Comparison of ENCODE assay signal across 1 cellular context in the genomic region with DNA sequence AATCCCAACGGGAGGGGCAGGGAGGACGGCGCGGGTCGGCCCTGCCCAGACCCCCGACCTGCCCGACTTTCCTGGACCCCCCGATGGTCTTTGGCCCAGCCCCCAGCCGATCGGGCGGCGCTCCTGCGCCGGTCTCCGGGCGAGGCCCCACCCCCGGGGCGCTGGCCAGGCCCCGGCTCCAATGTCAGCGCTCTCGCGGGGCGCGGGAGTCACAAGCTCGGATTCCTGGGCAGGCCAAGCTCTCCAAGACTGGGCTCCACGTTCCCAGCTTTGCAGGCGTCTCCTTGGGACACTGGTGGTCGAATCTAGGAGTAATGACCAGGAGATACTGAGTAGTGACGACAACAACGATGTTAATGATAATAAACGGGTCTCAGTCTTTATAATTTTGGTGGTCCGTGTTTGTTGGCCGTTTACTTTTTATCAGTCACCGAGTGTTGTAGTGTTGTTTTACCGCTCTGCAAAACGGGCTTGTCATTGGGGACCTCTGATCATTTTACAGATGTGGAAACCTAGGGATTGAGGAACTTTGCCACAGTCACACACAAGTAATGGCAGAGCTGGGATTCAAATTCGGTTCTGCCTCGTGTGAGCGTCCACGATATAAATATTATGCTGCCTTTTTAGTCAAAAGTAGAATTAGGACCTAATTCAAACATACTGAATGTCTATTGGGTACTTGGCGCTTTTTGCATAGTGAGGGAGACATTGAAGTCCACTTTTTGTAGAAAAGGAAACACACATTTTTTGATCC.
A peak's percentile ranks its signal among the peaks of the same experiment; 100 is the strongest.
TF ChIP-seq lines count a peak whose summit lies in the region.

No MANE protein-coding gene starts in this region.

TF ChIP-seq in HepG2, 621 proteins besides CTCF, POLR2A, EP300 and RAD21 (continued from another document and continues in another):
- TF ChIP-seq MLXIP (CRISPR knock-in tag; IDR thresholded peaks at IDR 0.05; ENCODE audit: borderline replicate concordance) = no peak
- no peak for TF ChIP-seq PRPF4 (IDR thresholded peaks at IDR 0.05; ENCODE audit: low read depth, low read length, poor library complexity, severe bottlenecking)
- TF ChIP-seq ZNF563 (CRISPR knock-in tag; IDR thresholded peaks at IDR 0.05) = 0 out of 2 replicates have a peak, but pooled peaks have one; percentile 7
- no peak; the same call in 1 of the 2 replicates for TF ChIP-seq HOXD1 (CRISPR knock-in tag; IDR thresholded peaks at IDR 0.05)
- no peak for TF ChIP-seq ARHGAP35 (CRISPR knock-in tag; IDR thresholded peaks at IDR 0.05; ENCODE audit: borderline replicate concordance)
- TF ChIP-seq ZNF766 (CRISPR knock-in tag; IDR thresholded peaks at IDR 0.05; ENCODE audit: borderline replicate concordance) = no peak
- TF ChIP-seq GATAD1 (CRISPR knock-in tag; IDR thresholded peaks at IDR 0.05) = no peak
- TF ChIP-seq GRHL1 (CRISPR knock-in tag; conservative IDR thresholded peaks at IDR 0.05) = no peak
- no peak for TF ChIP-seq ELF4 (CRISPR knock-in tag; IDR thresholded peaks at IDR 0.05; ENCODE audit: borderline replicate concordance)
- peak; percentile 31; the same call in 1 of the 2 replicates for TF ChIP-seq JUNB (CRISPR knock-in tag; IDR thresholded peaks at IDR 0.05; ENCODE audit: borderline replicate concordance)
- TF ChIP-seq, protein P1, sequence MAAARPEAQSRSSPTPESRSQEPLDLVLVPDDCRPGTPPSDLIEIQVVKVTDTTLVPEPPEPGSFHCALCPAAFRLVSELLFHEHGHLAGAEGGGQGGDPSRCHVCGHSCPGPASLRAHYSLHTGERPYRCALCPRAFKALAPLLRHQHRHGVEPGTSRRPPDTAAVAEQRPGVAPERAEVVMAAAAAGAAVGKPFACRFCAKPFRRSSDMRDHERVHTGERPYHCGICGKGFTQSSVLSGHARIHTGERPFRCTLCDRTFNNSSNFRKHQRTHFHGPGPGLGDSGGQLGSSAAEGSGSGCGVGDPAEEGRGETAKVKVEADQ (CRISPR knock-in tag; IDR thresholded peaks at IDR 0.05; ENCODE audit: borderline replicate concordance) = no peak
- TF ChIP-seq KDM5A (IDR thresholded peaks at IDR 0.05; ENCODE audit: borderline replicate concordance, low read length) = peak; percentile 59; the same call in 1 of the 2 replicates
- TF ChIP-seq AGO2 (optimal IDR thresholded peaks at IDR 0.05; ENCODE audit: low read depth, low read length) = peak; percentile 4
- TF ChIP-seq ZNF3 (CRISPR knock-in tag; IDR thresholded peaks at IDR 0.05) = peak; percentile 92
- no peak for TF ChIP-seq NONO (IDR thresholded peaks at IDR 0.05)
- TF ChIP-seq NONO (CRISPR knock-in tag; conservative IDR thresholded peaks at IDR 0.05) = no peak
- no peak for TF ChIP-seq ZNF780A (CRISPR knock-in tag; IDR thresholded peaks at IDR 0.05)
- TF ChIP-seq KDM4B (CRISPR knock-in tag; IDR thresholded peaks at IDR 0.05) = no peak
- no peak; the same call in 1 of the 2 replicates for TF ChIP-seq SPEN (CRISPR knock-in tag; IDR thresholded peaks at IDR 0.05; ENCODE audit: low read depth)
- TF ChIP-seq PHF5A (CRISPR knock-in tag; IDR thresholded peaks at IDR 0.05; ENCODE audit: low read depth, unreplicated experiment) = no peak
- no peak for TF ChIP-seq ZNF235 (CRISPR knock-in tag; IDR thresholded peaks at IDR 0.05; ENCODE audit: borderline replicate concordance)
- TF ChIP-seq MTERF4 (CRISPR knock-in tag; IDR thresholded peaks at IDR 0.05) = no peak
- TF ChIP-seq ZNF691 (CRISPR knock-in tag; IDR thresholded peaks at IDR 0.05; ENCODE audit: borderline replicate concordance, low read depth) = no peak
- no peak for TF ChIP-seq HOXA3 (CRISPR knock-in tag; IDR thresholded peaks at IDR 0.05)
- TF ChIP-seq TCF12 (IDR thresholded peaks at IDR 0.05) = no peak
- TF ChIP-seq TCF12 (CRISPR knock-in tag; IDR thresholded peaks at IDR 0.05) = 0 out of 2 replicates have a peak, but pooled peaks have one; percentile 53
- no peak for TF ChIP-seq ZNF703 (CRISPR knock-in tag; IDR thresholded peaks at IDR 0.05; ENCODE audit: borderline replicate concordance)
- TF ChIP-seq SMARCE1 (IDR thresholded peaks at IDR 0.05; ENCODE audit: borderline replicate concordance) = no peak
- TF ChIP-seq ELF1 (CRISPR knock-in tag; IDR thresholded peaks at IDR 0.05) = no peak
- 0 out of 2 replicates have a peak, but pooled peaks have one; percentile 10 for TF ChIP-seq KAT7 (CRISPR knock-in tag; IDR thresholded peaks at IDR 0.05; ENCODE audit: borderline replicate concordance)
- TF ChIP-seq SRY (CRISPR knock-in tag; IDR thresholded peaks at IDR 0.05) = 0 out of 2 replicates have a peak, but pooled peaks have one; percentile 16
- TF ChIP-seq ZNF260 (CRISPR knock-in tag; IDR thresholded peaks at IDR 0.05; ENCODE audit: borderline replicate concordance, low read depth) = no peak
- TF ChIP-seq RORA (CRISPR knock-in tag; IDR thresholded peaks at IDR 0.05) = peak; percentile 63; the same call in 1 of the 2 replicates
- TF ChIP-seq ZNF75D (CRISPR knock-in tag; IDR thresholded peaks at IDR 0.05; ENCODE audit: borderline replicate concordance) = no peak
- TF ChIP-seq ZNF720 (CRISPR knock-in tag; IDR thresholded peaks at IDR 0.05) = no peak
- no peak for TF ChIP-seq PAX8 (CRISPR knock-in tag; IDR thresholded peaks at IDR 0.05; ENCODE audit: borderline replicate concordance)
- TF ChIP-seq ZBTB25 (CRISPR knock-in tag; IDR thresholded peaks at IDR 0.05) = no peak
- no peak for TF ChIP-seq RARG (CRISPR knock-in tag; IDR thresholded peaks at IDR 0.05; ENCODE audit: low read depth)
- TF ChIP-seq THRA (CRISPR knock-in tag; IDR thresholded peaks at IDR 0.05; ENCODE audit: borderline replicate concordance) = no peak
- TF ChIP-seq MTA3 (CRISPR knock-in tag; IDR thresholded peaks at IDR 0.05) = no peak
- TF ChIP-seq ATF6 (CRISPR knock-in tag; conservative IDR thresholded peaks at IDR 0.05) = no peak
- TF ChIP-seq TEAD3 (CRISPR knock-in tag; optimal IDR thresholded peaks at IDR 0.05; ENCODE audit: borderline replicate concordance) = no peak
- no peak for TF ChIP-seq POLR2AphosphoS2 (IDR thresholded peaks at IDR 0.05; ENCODE audit: low read depth, low read length)
- TF ChIP-seq DMAP1 (CRISPR knock-in tag; IDR thresholded peaks at IDR 0.05) = peak; percentile 29; the same call in 1 of the 2 replicates
- TF ChIP-seq ZNF749 (CRISPR knock-in tag; IDR thresholded peaks at IDR 0.05; ENCODE audit: borderline replicate concordance) = no peak
- no peak; the same call in 1 of the 2 replicates for TF ChIP-seq ZSCAN25 (CRISPR knock-in tag; IDR thresholded peaks at IDR 0.05)
- TF ChIP-seq ZFP91 (CRISPR knock-in tag; IDR thresholded peaks at IDR 0.05; ENCODE audit: borderline replicate concordance) = no peak
- TF ChIP-seq, protein P2, sequence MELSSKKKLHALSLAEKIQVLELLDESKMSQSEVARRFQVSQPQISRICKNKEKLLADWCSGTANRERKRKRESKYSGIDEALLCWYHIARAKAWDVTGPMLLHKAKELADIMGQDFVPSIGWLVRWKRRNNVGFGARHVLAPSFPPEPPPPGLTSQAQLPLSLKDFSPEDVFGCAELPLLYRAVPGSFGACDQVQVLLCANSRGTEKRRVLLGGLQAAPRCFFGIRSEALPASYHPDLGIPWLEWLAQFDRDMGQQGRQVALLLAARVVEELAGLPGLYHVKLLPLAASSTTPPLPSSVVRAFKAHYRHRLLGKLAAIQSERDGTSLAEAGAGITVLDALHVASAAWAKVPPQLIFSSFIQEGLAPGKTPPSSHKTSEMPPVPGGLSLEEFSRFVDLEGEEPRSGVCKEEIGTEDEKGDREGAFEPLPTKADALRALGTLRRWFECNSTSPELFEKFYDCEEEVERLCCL (CRISPR knock-in tag; IDR thresholded peaks at IDR 0.05; ENCODE audit: borderline replicate concordance) = no peak
- TF ChIP-seq RXRB (CRISPR knock-in tag; IDR thresholded peaks at IDR 0.05; ENCODE audit: borderline replicate concordance) = no peak
- TF ChIP-seq ZNF761 (CRISPR knock-in tag; conservative IDR thresholded peaks at IDR 0.05) = no peak
- TF ChIP-seq IRX3 (CRISPR knock-in tag; IDR thresholded peaks at IDR 0.05; ENCODE audit: borderline replicate concordance, low read depth) = no peak
